1 cellular context compared by ENCODE assay signal in the genomic region with DNA sequence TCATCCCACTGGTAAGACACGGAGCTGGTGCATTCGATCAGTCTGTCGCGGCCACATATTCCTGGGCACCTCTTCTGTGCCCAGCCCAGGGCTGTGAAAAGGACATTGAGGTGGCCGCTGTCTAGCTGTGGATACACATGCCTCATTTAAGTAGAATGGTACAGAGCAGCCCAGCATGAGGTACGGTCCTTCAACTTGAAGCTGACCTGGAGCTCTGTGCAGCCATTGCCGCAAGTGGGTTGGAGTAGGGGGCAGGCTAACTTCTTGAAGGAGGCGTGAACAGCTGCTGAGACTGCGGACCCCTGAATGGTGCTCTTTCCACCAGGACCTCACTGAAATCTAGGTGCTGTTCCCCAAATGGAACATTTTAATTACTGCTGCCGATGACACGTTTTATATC.
TF ChIP-seq lines count a peak whose summit lies in the region.

No MANE protein-coding gene starts in this region.

TF ChIP-seq in IMR-90, 13 proteins besides CTCF, POLR2A, EP300 and RAD21:
- no peak for TF ChIP-seq NFE2L2 (IDR thresholded peaks at IDR 0.05; ENCODE audit: low read depth, low read length)
- TF ChIP-seq MXI1 (IDR thresholded peaks at IDR 0.05; ENCODE audit: borderline replicate concordance, low read depth, low read length), result no peak
- TF ChIP-seq RFX5 (IDR thresholded peaks at IDR 0.05; ENCODE audit: low read depth, low read length), result no peak
- no peak for TF ChIP-seq MAZ (IDR thresholded peaks at IDR 0.05; ENCODE audit: borderline replicate concordance, low read depth, low read length)
- no peak for TF ChIP-seq CHD1 (IDR thresholded peaks at IDR 0.05; ENCODE audit: low read depth, low read length)
- no peak for TF ChIP-seq FOS (IDR thresholded peaks at IDR 0.05; ENCODE audit: low read depth, low read length)
- TF ChIP-seq, protein P1, sequence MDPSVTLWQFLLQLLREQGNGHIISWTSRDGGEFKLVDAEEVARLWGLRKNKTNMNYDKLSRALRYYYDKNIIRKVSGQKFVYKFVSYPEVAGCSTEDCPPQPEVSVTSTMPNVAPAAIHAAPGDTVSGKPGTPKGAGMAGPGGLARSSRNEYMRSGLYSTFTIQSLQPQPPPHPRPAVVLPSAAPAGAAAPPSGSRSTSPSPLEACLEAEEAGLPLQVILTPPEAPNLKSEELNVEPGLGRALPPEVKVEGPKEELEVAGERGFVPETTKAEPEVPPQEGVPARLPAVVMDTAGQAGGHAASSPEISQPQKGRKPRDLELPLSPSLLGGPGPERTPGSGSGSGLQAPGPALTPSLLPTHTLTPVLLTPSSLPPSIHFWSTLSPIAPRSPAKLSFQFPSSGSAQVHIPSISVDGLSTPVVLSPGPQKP (IDR thresholded peaks at IDR 0.05; ENCODE audit: borderline replicate concordance, low read depth, low read length), result no peak
- TF ChIP-seq BHLHE40 (IDR thresholded peaks at IDR 0.05; ENCODE audit: low read depth, low read length), result no peak
- TF ChIP-seq RCOR1 (IDR thresholded peaks at IDR 0.05; ENCODE audit: insufficient replicate concordance, low read length), result no peak
- TF ChIP-seq, protein P2, sequence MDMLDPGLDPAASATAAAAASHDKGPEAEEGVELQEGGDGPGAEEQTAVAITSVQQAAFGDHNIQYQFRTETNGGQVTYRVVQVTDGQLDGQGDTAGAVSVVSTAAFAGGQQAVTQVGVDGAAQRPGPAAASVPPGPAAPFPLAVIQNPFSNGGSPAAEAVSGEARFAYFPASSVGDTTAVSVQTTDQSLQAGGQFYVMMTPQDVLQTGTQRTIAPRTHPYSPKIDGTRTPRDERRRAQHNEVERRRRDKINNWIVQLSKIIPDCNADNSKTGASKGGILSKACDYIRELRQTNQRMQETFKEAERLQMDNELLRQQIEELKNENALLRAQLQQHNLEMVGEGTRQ (IDR thresholded peaks at IDR 0.05; ENCODE audit: low read depth, low read length), result no peak
- TF ChIP-seq CEBPB (IDR thresholded peaks at IDR 0.05; ENCODE audit: low read depth, low read length), result no peak
- TF ChIP-seq MAFK (IDR thresholded peaks at IDR 0.05; ENCODE audit: low read depth, low read length), result no peak
- no peak for TF ChIP-seq SMC3 (IDR thresholded peaks at IDR 0.05; ENCODE audit: low read depth, low read length)
TF ChIP-seq in IMR-90: peak in this region for 0.
